Comparison of ENCODE assay signal across 16 cellular contexts in the genomic region with DNA sequence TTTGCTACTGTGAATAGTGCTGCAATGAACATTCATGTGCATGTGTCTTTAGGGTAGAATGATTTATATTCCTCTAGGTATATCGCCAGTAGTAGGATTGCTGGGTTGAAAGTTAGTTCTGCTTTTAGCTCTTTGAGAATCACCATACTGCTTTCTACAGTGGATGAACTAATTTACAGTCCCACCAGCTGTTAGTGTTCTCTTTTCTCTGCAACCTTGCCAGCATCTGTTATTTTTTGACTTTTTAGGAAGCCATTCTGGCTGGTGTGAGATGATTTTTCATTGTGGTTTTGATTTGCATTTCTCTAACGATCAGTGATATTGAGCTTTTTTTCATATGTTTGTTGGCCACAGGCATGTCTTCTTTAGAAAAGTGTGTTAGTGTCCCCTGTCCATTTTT. TPM values are rescaled to one million over a fixed set of nuclear protein-coding genes. Genes with fewer than 3 reads are reported as not detected.
DNase-seq lines count a peak whose midpoint lies in the region; ATAC-seq, FAIRE-seq and TF ChIP-seq lines count a peak whose summit lies in the region.
"Had no signal": no experiment of that assay in that cellular context is flagged by ENCODE, and none has a peak within 500 bp of the region (broad histone marks: within the 10 kb centered on the region; RNA-seq: fewer than 3 reads in every experiment).

No MANE protein-coding gene starts in this region.

- H3K4me1 ChIP-seq in PC-9 (replicated peaks; ENCODE audit: insufficient read depth): no peaks in the 10 kb centered on the region
- H3K4me1 ChIP-seq: BE2C had no signal

- intact Hi-C loops in PC-9 (cut with micrococcal nuclease; ENCODE audit: unreplicated experiment): no loop called here

- no peaks in the 10 kb centered on the region for H3F3A ChIP-seq in PC-9 (ENCODE audit: insufficient read depth, low read depth)

- CTCF ChIA-PET in PC-9 (lab: Charles Lee): no interaction called here

- ATAC-seq in GM19468 (IDR thresholded peaks at IDR 0.05; ENCODE audit: extremely low read depth, unreplicated experiment): peak; percentile 22
- peak; percentile 39 for ATAC-seq in HG02970 (IDR thresholded peaks at IDR 0.05; ENCODE audit: low FRiP score, unreplicated experiment)
- ATAC-seq in HG03571 (IDR thresholded peaks at IDR 0.05; ENCODE audit: unreplicated experiment): peak; percentile 50
- ATAC-seq in SK-N-SH treated with all-trans-retinoic acid at 6 μM for 48 hours: no peak

- no peaks in the 10 kb centered on the region for H4K20me1 ChIP-seq in PC-9 (ENCODE audit: insufficient read depth)

- no peaks in the 10 kb centered on the region for H3K9me2 ChIP-seq in PC-9 (ENCODE audit: insufficient read depth)

- no peak overlapping the region for H3K27ac ChIP-seq in PC-9
- H3K27ac ChIP-seq: WERI-Rb-1 had no signal

- no peak for TF ChIP-seq CTCF in PC-9 (conservative IDR thresholded peaks at IDR 0.05)

- H3K9me3 ChIP-seq in PC-9 (ENCODE audit: insufficient read depth, low read depth): no peaks in the 10 kb centered on the region
- H3K9me3 ChIP-seq: BE2C had no signal

- FAIRE-seq in GM18507 (lab: Jason Lieb, UNC): peak; percentile 82
- FAIRE-seq: bronchial epithelial cell, small intestine had no signal

- H3K4me3 ChIP-seq in PC-9: no peak overlapping the region

- no TSS peak for BruUV-seq in PC-9 (replicated peaks; lab: Mats Ljungman, UMichigan)

- H3K4me2 ChIP-seq in PC-9: no peak overlapping the region

- POLR2A ChIA-PET in PC-9 (lab: Charles Lee; ENCODE audit: unreplicated experiment): no interaction called here

- DNase-seq in GM18507 (ENCODE audit: extremely low spot score, insufficient read length, low read depth) (no peak), NCI-H524 treated with DMSO at 0.1 percent for 48 hours (lab: John Stamatoyannopoulos, UW) (no peak), PC-9 (no peak), DMS79 treated with DMSO at 0.1 percent for 48 hours (lab: John Stamatoyannopoulos, UW) (no peak)
- DNase-seq: BE2C, HCEC 1CT, NCI-H446, small intestine, WERI-Rb-1 had no signal

- no peaks in the 10 kb centered on the region for H3K27me3 ChIP-seq in PC-9 (ENCODE audit: insufficient read depth, low read depth)
- H3K27me3 ChIP-seq: BE2C had no signal

- H3K36me3 ChIP-seq in PC-9 (ENCODE audit: low read depth): no peaks in the 10 kb centered on the region
- H3K36me3 ChIP-seq: BE2C, WERI-Rb-1 had no signal

- H2AFZ ChIP-seq in PC-9: no peak overlapping the region

- H3K79me2 ChIP-seq in PC-9 (ENCODE audit: low read depth): no peaks in the 10 kb centered on the region

TF ChIP-seq in SK-N-SH treated with all-trans-retinoic acid at 6 μM for 48 hours, 23 proteins besides CTCF, POLR2A, EP300 and RAD21:
- TF ChIP-seq RARB (CRISPR knock-in tag; IDR thresholded peaks at IDR 0.05) (no peak), TOX (CRISPR knock-in tag; IDR thresholded peaks at IDR 0.05; ENCODE audit: borderline replicate concordance) (no peak), SNAI2 (CRISPR knock-in tag; IDR thresholded peaks at IDR 0.05) (no peak), ISL1 (CRISPR knock-in tag; IDR thresholded peaks at IDR 0.05) (no peak), ZC3H10 (CRISPR knock-in tag; IDR thresholded peaks at IDR 0.05) (no peak), ARNTL (CRISPR knock-in tag; IDR thresholded peaks at IDR 0.05; ENCODE audit: borderline replicate concordance, low read depth) (no peak), CSDC2 (CRISPR knock-in tag; IDR thresholded peaks at IDR 0.05) (no peak), ZFP30 (CRISPR knock-in tag; IDR thresholded peaks at IDR 0.05) (no peak), ZNF70 (CRISPR knock-in tag; IDR thresholded peaks at IDR 0.05) (no peak), ZNF8 (CRISPR knock-in tag; IDR thresholded peaks at IDR 0.05) (no peak), GLIS3 (CRISPR knock-in tag; IDR thresholded peaks at IDR 0.05) (no peak), ZFP3 (CRISPR knock-in tag; IDR thresholded peaks at IDR 0.05) (no peak), ZNF565 (CRISPR knock-in tag; conservative IDR thresholded peaks at IDR 0.05; ENCODE audit: low read depth) (no peak), ESRRG (CRISPR knock-in tag; IDR thresholded peaks at IDR 0.05) (no peak), BACH2 (CRISPR knock-in tag; IDR thresholded peaks at IDR 0.05; ENCODE audit: borderline replicate concordance) (no peak)
- TF ChIP-seq, protein P1, sequence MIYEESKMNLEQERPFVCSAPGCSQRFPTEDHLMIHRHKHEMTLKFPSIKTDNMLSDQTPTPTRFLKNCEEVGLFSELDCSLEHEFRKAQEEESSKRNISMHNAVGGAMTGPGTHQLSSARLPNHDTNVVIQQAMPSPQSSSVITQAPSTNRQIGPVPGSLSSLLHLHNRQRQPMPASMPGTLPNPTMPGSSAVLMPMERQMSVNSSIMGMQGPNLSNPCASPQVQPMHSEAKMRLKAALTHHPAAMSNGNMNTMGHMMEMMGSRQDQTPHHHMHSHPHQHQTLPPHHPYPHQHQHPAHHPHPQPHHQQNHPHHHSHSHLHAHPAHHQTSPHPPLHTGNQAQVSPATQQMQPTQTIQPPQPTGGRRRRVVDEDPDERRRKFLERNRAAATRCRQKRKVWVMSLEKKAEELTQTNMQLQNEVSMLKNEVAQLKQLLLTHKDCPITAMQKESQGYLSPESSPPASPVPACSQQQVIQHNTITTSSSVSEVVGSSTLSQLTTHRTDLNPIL (CRISPR knock-in tag; IDR thresholded peaks at IDR 0.05; ENCODE audit: low read depth): no peak
- TF ChIP-seq, protein P2, sequence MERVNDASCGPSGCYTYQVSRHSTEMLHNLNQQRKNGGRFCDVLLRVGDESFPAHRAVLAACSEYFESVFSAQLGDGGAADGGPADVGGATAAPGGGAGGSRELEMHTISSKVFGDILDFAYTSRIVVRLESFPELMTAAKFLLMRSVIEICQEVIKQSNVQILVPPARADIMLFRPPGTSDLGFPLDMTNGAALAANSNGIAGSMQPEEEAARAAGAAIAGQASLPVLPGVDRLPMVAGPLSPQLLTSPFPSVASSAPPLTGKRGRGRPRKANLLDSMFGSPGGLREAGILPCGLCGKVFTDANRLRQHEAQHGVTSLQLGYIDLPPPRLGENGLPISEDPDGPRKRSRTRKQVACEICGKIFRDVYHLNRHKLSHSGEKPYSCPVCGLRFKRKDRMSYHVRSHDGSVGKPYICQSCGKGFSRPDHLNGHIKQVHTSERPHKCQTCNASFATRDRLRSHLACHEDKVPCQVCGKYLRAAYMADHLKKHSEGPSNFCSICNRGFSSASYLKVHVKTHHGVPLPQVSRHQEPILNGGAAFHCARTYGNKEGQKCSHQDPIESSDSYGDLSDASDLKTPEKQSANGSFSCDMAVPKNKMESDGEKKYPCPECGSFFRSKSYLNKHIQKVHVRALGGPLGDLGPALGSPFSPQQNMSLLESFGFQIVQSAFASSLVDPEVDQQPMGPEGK (CRISPR knock-in tag; IDR thresholded peaks at IDR 0.05; ENCODE audit: borderline replicate concordance): no peak
- TF ChIP-seq, protein P3, sequence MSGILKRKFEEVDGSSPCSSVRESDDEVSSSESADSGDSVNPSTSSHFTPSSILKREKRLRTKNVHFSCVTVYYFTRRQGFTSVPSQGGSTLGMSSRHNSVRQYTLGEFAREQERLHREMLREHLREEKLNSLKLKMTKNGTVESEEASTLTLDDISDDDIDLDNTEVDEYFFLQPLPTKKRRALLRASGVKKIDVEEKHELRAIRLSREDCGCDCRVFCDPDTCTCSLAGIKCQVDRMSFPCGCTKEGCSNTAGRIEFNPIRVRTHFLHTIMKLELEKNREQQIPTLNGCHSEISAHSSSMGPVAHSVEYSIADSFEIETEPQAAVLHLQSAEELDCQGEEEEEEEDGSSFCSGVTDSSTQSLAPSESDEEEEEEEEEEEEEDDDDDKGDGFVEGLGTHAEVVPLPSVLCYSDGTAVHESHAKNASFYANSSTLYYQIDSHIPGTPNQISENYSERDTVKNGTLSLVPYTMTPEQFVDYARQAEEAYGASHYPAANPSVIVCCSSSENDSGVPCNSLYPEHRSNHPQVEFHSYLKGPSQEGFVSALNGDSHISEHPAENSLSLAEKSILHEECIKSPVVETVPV (CRISPR knock-in tag; IDR thresholded peaks at IDR 0.05): no peak
- TF ChIP-seq, protein P4, sequence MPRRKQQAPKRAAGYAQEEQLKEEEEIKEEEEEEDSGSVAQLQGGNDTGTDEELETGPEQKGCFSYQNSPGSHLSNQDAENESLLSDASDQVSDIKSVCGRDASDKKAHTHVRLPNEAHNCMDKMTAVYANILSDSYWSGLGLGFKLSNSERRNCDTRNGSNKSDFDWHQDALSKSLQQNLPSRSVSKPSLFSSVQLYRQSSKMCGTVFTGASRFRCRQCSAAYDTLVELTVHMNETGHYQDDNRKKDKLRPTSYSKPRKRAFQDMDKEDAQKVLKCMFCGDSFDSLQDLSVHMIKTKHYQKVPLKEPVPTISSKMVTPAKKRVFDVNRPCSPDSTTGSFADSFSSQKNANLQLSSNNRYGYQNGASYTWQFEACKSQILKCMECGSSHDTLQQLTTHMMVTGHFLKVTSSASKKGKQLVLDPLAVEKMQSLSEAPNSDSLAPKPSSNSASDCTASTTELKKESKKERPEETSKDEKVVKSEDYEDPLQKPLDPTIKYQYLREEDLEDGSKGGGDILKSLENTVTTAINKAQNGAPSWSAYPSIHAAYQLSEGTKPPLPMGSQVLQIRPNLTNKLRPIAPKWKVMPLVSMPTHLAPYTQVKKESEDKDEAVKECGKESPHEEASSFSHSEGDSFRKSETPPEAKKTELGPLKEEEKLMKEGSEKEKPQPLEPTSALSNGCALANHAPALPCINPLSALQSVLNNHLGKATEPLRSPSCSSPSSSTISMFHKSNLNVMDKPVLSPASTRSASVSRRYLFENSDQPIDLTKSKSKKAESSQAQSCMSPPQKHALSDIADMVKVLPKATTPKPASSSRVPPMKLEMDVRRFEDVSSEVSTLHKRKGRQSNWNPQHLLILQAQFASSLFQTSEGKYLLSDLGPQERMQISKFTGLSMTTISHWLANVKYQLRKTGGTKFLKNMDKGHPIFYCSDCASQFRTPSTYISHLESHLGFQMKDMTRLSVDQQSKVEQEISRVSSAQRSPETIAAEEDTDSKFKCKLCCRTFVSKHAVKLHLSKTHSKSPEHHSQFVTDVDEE (CRISPR knock-in tag; IDR thresholded peaks at IDR 0.05): no peak
- TF ChIP-seq, protein P5, sequence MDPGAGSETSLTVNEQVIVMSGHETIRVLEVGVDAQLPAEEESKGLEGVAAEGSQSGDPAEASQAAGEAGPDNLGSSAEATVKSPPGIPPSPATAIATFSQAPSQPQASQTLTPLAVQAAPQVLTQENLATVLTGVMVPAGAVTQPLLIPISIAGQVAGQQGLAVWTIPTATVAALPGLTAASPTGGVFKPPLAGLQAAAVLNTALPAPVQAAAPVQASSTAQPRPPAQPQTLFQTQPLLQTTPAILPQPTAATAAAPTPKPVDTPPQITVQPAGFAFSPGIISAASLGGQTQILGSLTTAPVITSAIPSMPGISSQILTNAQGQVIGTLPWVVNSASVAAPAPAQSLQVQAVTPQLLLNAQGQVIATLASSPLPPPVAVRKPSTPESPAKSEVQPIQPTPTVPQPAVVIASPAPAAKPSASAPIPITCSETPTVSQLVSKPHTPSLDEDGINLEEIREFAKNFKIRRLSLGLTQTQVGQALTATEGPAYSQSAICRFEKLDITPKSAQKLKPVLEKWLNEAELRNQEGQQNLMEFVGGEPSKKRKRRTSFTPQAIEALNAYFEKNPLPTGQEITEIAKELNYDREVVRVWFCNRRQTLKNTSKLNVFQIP (CRISPR knock-in tag; IDR thresholded peaks at IDR 0.05; ENCODE audit: borderline replicate concordance, low read depth): no peak

RNA-seq across cellular contexts. Expression of a gene that starts 40.0 kb away (rescaled TPM):
- not detected in 2 replicates for total RNA-seq in PC-9 (2021)
- total RNA-seq: bronchial epithelial cell, epithelial cell of proximal tubule, myocyte had no signal
